Comparison of ENCODE assay signal across 3 cellular contexts in genomic region chr2:151745261-151745660, GRCh38. TPM values are rescaled to one million over a fixed set of nuclear protein-coding genes. Genes with fewer than 3 reads are reported as not detected.
DNase-seq lines count a peak whose midpoint lies in the region; ATAC-seq, FAIRE-seq and TF ChIP-seq lines count a peak whose summit lies in the region.
"Not testable (repeated sequence)": the region's sequence is repeated elsewhere in the genome, so short reads cannot be mapped to it uniquely, and the experiment has no call there.
"Had no signal": no experiment of that assay in that cellular context is flagged by ENCODE, and none has a peak within 500 bp of the region (broad histone marks: within the 10 kb centered on the region; RNA-seq: fewer than 3 reads in every experiment).

No MANE protein-coding gene starts in this region.

- WGBS in K562 (ENCODE audit: insufficient coverage, low coverage, missing lambda C conversion rate): 38% methylated on average over 3 of the region's 3 CpGs

- H2AFZ ChIP-seq in K562 (ENCODE audit: low read depth, low read length): not testable (repeated sequence)

- not testable (repeated sequence) for H3K36me3 ChIP-seq in K562 (ENCODE audit: control insufficient read depth, insufficient read depth, low read length)

- H3K27ac ChIP-seq in K562 (ENCODE audit: extremely low read depth, low read depth, low read length): not testable (repeated sequence)

- H3K4me2 ChIP-seq in K562 (ENCODE audit: insufficient read depth, low read length): not testable (repeated sequence)

- H3K4me3 ChIP-seq in K562: not testable (repeated sequence)

- intact Hi-C loops in K562 (cut with micrococcal nuclease): not testable (repeated sequence)

- not testable (repeated sequence) for H4K20me1 ChIP-seq in K562 (replicated peaks; ENCODE audit: control insufficient read depth, insufficient read depth, low read length)

- CTCF ChIA-PET in K562 (lab: Yijun Ruan, JAX; ENCODE audit: low intra/inter-chr PET ratio): not testable (repeated sequence)

- H3K9me3 ChIP-seq in K562 (replicated peaks; ENCODE audit: control insufficient read depth, insufficient read depth, low read depth, low read length): not testable (repeated sequence)

- DNase-seq in K562 (ENCODE audit: extremely low read depth in 1 of 4, low spot score in 3 of 4): not testable (repeated sequence)

- not testable (repeated sequence) for FAIRE-seq in K562 (lab: Jason Lieb, UNC)

- not testable (repeated sequence) for H3K27me3 ChIP-seq in K562 (ENCODE audit: control insufficient read depth in 2 of 2, insufficient read depth in 2 of 2, low read length in 2 of 2)

- not testable (repeated sequence) for H3K9ac ChIP-seq in K562 (ENCODE audit: insufficient read depth in 1 of 2, low read depth in 2 of 2, low read length in 2 of 2)

- not testable (repeated sequence) for TF ChIP-seq RAD21 in K562 (CRISPR knock-in tag; conservative IDR thresholded peaks at IDR 0.05 in 1 of 2, IDR thresholded peaks at IDR 0.05 in 1 of 2)

- TF ChIP-seq EP300 in K562 (IDR thresholded peaks at IDR 0.05; ENCODE audit: low read length): not testable (repeated sequence)

- not testable (repeated sequence) for H3K9me1 ChIP-seq in K562 (ENCODE audit: control insufficient read depth, insufficient read depth, low read length)

- TF ChIP-seq CTCF in K562 (IDR thresholded peaks at IDR 0.05 in 2 of 3, conservative IDR thresholded peaks at IDR 0.05 in 1 of 3; ENCODE audit: insufficient read depth in 2 of 3, low read depth in 1 of 3, low read length in 3 of 3): not testable (repeated sequence)

- in situ Hi-C loops in K562 (cut with MboI): not testable (repeated sequence)

- H3K79me2 ChIP-seq in K562 (ENCODE audit: control insufficient read depth, insufficient read depth, low read length): not testable (repeated sequence)

- H3K4me1 ChIP-seq in K562 (replicated peaks in 1 of 2; ENCODE audit: control insufficient read depth in 2 of 2, insufficient read depth in 2 of 2, low read length in 2 of 2): not testable (repeated sequence)

- not testable (repeated sequence) for BruUV-seq in K562 (replicated peaks; lab: Mats Ljungman, UMichigan)

- not testable (repeated sequence) for TF ChIP-seq POLR2A in K562 (conservative IDR thresholded peaks at IDR 0.05)

- ATAC-seq in K562: not testable (repeated sequence)

- POLR2A ChIA-PET in K562 (lab: Yijun Ruan, JAX): not testable (repeated sequence)

TF ChIP-seq in K562, 482 proteins besides CTCF, POLR2A, EP300 and RAD21:
- TF ChIP-seq ZNF507 (tag; conservative IDR thresholded peaks at IDR 0.05): peak; percentile 91
- TF ChIP-seq ZNF354B (CRISPR knock-in tag; IDR thresholded peaks at IDR 0.05): 0 out of 2 replicates have a peak, but pooled peaks have one; percentile 10

RNA-seq across cellular contexts. Expression of gene NEB, which starts 11.0 kb away (rescaled TPM):
- total RNA-seq in K562 (2011; cell fraction: chromatin; rRNA removed; ENCODE audit: low replicate concordance): 1.6 and 8.7 TPM in 2 replicates
- 0.50 and 1.4 TPM in 2 replicates for total RNA-seq in K562 (2011; cell fraction: nucleolus; rRNA removed)
- total RNA-seq in K562 (2011; cell fraction: nucleoplasm; rRNA removed): 2.7 and 3.7 TPM in 2 replicates
- total RNA-seq in K562 (2014; rRNA removed): 2.7 and 3.8 TPM in 2 replicates
- total RNA-seq in K562 (2014; rRNA removed; fragmentation: Illumina TruSeq; extraction: Trizol): 3.8 and 5.1 TPM in 2 replicates
- total RNA-seq in K562 (2015; rRNA removed; fragmentation: Illumina TruSeq; extraction: Trizol): 3.6 and 4.4 TPM in 2 replicates
- 2.2 and 2.5 TPM in 2 replicates for total RNA-seq in K562 (2021)
- polyA plus RNA-seq in K562 (2011; rRNA removed): 0.65 and 1.7 TPM in 2 replicates
- 0.49 and 0.63 TPM in 2 replicates for polyA plus RNA-seq in K562 (2011; cell fraction: cytosol; rRNA removed)
- 2.0 and 2.9 TPM in 2 replicates for polyA plus RNA-seq in K562 (2011; cell fraction: nucleus; rRNA removed)
- polyA plus RNA-seq in K562 (2012): 3.9 and 12.9 TPM in 2 replicates
- polyA plus RNA-seq in K562 (2014; fragmentation: Illumina TruSeq; extraction: Trizol): 3.2 and 3.7 TPM in 2 replicates
- 1 to 10 TPM; 1.7 to 3.4 TPM for polyA plus RNA-seq in K562 (2014; fragmentation: Nextera tagmentation; extraction: Ambion mirVana)
- polyA plus RNA-seq in K562 (2014; rRNA removed): 2.9 and 8.3 TPM in 2 replicates
- polyA minus RNA-seq in K562 (2011; rRNA and poly(A)+ RNA removed): 2.6 and 3.6 TPM in 2 replicates
- 1.2 and 1.7 TPM in 2 replicates for polyA minus RNA-seq in K562 (2011; cell fraction: cytosol; rRNA and poly(A)+ RNA removed)
- polyA minus RNA-seq in K562 (2011; cell fraction: nucleus; rRNA and poly(A)+ RNA removed): 4.2 and 4.4 TPM in 2 replicates
- total RNA-seq: A172 had no signal
- polyA plus RNA-seq: CD14-positive monocyte had no signal
